Comparison of ENCODE assay signal across 24 cellular contexts in the genomic region with DNA sequence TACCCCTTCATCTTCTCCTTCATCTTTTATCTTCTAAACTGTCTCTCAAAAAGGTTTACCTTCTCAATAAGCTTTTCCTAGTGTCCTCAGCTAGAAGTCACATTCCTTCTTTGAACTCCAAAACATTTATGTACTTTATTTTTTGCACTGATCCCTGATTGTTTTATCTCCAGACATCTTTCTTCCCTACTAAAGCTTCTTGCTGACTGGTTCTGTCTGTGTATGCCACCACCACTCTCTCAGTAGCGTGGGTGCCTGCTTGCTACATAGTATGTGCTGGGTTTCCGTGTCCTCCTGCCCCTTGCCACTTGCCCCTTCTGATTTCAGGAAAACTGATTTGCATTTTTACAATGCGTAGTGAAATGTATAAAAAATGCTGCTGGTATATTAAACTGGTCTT.
"Had no signal": no experiment of that assay in that cellular context is flagged by ENCODE, and none has a peak within 500 bp of the region (broad histone marks: within the 10 kb centered on the region; RNA-seq: fewer than 3 reads in every experiment).

No MANE protein-coding gene starts in this region.

- H3K27ac ChIP-seq: colonic mucosa, skin epidermis, suprapubic skin, vagina had no signal

- H3K27me3 ChIP-seq: colonic mucosa, suprapubic skin, transverse colon, vagina had no signal

- H3K36me3 ChIP-seq: colonic mucosa, suprapubic skin, transverse colon, vagina had no signal

- H3K27me3 Mint-ChIP-seq: activated CD4-positive, alpha-beta T cell treated with anti-CD3 and anti-CD28 coated beads, Interleukin-2, amount 10 ng/mL, durations not matched to agents 7 days and 5 days; activated naive CD8-positive, alpha-beta T cell treated with anti-CD3 and anti-CD28 coated beads for 36 hours; activated T-cell treated with anti-CD3 and anti-CD28 coated beads, Interleukin-2, amount 50 U/mL, for 24 hours; stimulated activated naive CD8-positive, alpha-beta T cell treated with anti-CD3 and anti-CD28 coated beads, Interleukin-15, amount 100 ng/mL, for 72 hours; T-cell had no signal

- H3K9me3 ChIP-seq: colonic mucosa, suprapubic skin, transverse colon, vagina had no signal

- H3K9me3 Mint-ChIP-seq: activated CD4-positive, alpha-beta T cell treated with anti-CD3 and anti-CD28 coated beads, Interleukin-2, amount 10 ng/mL, durations not matched to agents 7 days and 5 days; activated naive CD8-positive, alpha-beta T cell treated with anti-CD3 and anti-CD28 coated beads for 36 hours; activated T-cell treated with anti-CD3 and anti-CD28 coated beads, Interleukin-2, amount 50 U/mL, for 24 hours; nephron; stimulated activated naive CD8-positive, alpha-beta T cell treated with anti-CD3 and anti-CD28 coated beads, Interleukin-15, amount 100 ng/mL, for 72 hours; T-cell had no signal

- ATAC-seq: activated CD8-positive, alpha-beta T cell treated with anti-CD3 and anti-CD28 coated beads, Interleukin-2, amount 10 ng/mL, durations not matched to agents 7 days and 5 days; right cardiac atrium; stimulated activated naive CD8-positive, alpha-beta T cell treated with anti-CD3 and anti-CD28 coated beads, Interleukin-15, amount 100 ng/mL, for 72 hours; T-cell had no signal

- H3K4me1 ChIP-seq: colonic mucosa had no signal

- DNase-seq: activated CD4-positive, alpha-beta T cell treated with anti-CD3 and anti-CD28 coated beads, Interleukin-2, amount 10 ng/mL, durations not matched to agents 7 days and 5 days; activated CD8-positive, alpha-beta T cell treated with anti-CD3 and anti-CD28 coated beads, Interleukin-2, amount 10 ng/mL, durations not matched to agents 7 days and 5 days; activated gamma-delta T cell; activated naive CD8-positive, alpha-beta T cell treated with anti-CD3 and anti-CD28 coated beads for 36 hours; activated T-cell treated with anti-CD3 and anti-CD28 coated beads, Interleukin-2, amount 50 U/mL, for 24 hours; amniotic stem cell; colonic mucosa; head of caudate nucleus; kidney; midbrain; nucleus accumbens; right cardiac atrium; stimulated activated CD4-positive, alpha-beta T cell treated with anti-CD3 and anti-CD28 coated beads, Interleukin-15, amount 100 ng/mL, for 24 hours; stimulated activated CD4-positive, alpha-beta T cell treated with anti-CD3 and anti-CD28 coated beads, Interleukin-4, amount 100 ng/mL, for 1 hour; stimulated activated naive CD8-positive, alpha-beta T cell treated with anti-CD3 and anti-CD28 coated beads, Interleukin-15, amount 100 ng/mL, for 72 hours; T-cell; T-helper 9 cell; transverse colon had no signal

- H3K27ac Mint-ChIP-seq: activated CD4-positive, alpha-beta T cell treated with anti-CD3 and anti-CD28 coated beads, Interleukin-2, amount 10 ng/mL, durations not matched to agents 7 days and 5 days; activated CD8-positive, alpha-beta T cell treated with anti-CD3 and anti-CD28 coated beads, Interleukin-2, amount 10 ng/mL, durations not matched to agents 7 days and 5 days; activated naive CD8-positive, alpha-beta T cell treated with anti-CD3 and anti-CD28 coated beads for 36 hours; T-cell had no signal

- H3K4me3 ChIP-seq: colonic mucosa, lung, skin epidermis, suprapubic skin, transverse colon had no signal

- FAIRE-seq: frontal cortex, kidney had no signal

- H3K4me3 Mint-ChIP-seq: activated CD4-positive, alpha-beta T cell treated with anti-CD3 and anti-CD28 coated beads, Interleukin-2, amount 10 ng/mL, durations not matched to agents 7 days and 5 days; activated CD8-positive, alpha-beta T cell treated with anti-CD3 and anti-CD28 coated beads, Interleukin-2, amount 10 ng/mL, durations not matched to agents 7 days and 5 days; activated naive CD8-positive, alpha-beta T cell treated with anti-CD3 and anti-CD28 coated beads for 36 hours; activated T-cell treated with anti-CD3 and anti-CD28 coated beads, Interleukin-2, amount 50 U/mL, for 24 hours; nephron; T-cell had no signal
